Comparison of ENCODE assay signal across 1 cellular context in genomic region chr12:121793836-121794531, GRCh38.
A peak's percentile ranks its signal among the peaks of the same experiment; 100 is the strongest.
TF ChIP-seq lines count a peak whose summit lies in the region.

No MANE protein-coding gene starts in this region.

TF ChIP-seq in K562, 482 proteins besides CTCF, POLR2A, EP300 and RAD21 (continued from another document and continues in another):
- TF ChIP-seq ZBTB40 (IDR thresholded peaks at IDR 0.05) (peak; percentile 41), ZBTB40 (CRISPR knock-in tag; IDR thresholded peaks at IDR 0.05) (no peak), NR4A1 (CRISPR knock-in tag; IDR thresholded peaks at IDR 0.05) (no peak), NR4A1 (tag; IDR thresholded peaks at IDR 0.05) (no peak), STAT5A (IDR thresholded peaks at IDR 0.05; ENCODE audit: borderline replicate concordance, low read length) (no peak), SMAD3 (CRISPR knock-in tag; conservative IDR thresholded peaks at IDR 0.05) (peak; percentile 70; the same call in 1 of the 2 replicates), RREB1 (CRISPR knock-in tag; IDR thresholded peaks at IDR 0.05) (no peak), THAP12 (CRISPR knock-in tag; IDR thresholded peaks at IDR 0.05) (peak; percentile 63; the same call in 1 of the 2 replicates), NFATC3 (IDR thresholded peaks at IDR 0.05) (no peak), TCF7L2 (IDR thresholded peaks at IDR 0.05; ENCODE audit: low read depth, low read length) (no peak), ZNF507 (tag; conservative IDR thresholded peaks at IDR 0.05) (no peak), U2AF1 (optimal IDR thresholded peaks at IDR 0.05; ENCODE audit: low read depth, low read length) (peak; percentile 41), ARID3A (IDR thresholded peaks at IDR 0.05; ENCODE audit: borderline replicate concordance, low read depth, low read length) (no peak), ZBTB9 (CRISPR knock-in tag; IDR thresholded peaks at IDR 0.05) (peak; percentile 50; the same call in 1 of the 2 replicates), HEY1 (CRISPR knock-in tag; IDR thresholded peaks at IDR 0.05; ENCODE audit: borderline replicate concordance) (no peak), ZKSCAN3 (CRISPR knock-in tag; IDR thresholded peaks at IDR 0.05) (no peak), ZNF41 (CRISPR knock-in tag; conservative IDR thresholded peaks at IDR 0.05) (no peak), JUND (IDR thresholded peaks at IDR 0.05; ENCODE audit: borderline replicate concordance, low read depth, low read length) (peak; percentile 70), JUND (tag; IDR thresholded peaks at IDR 0.05; ENCODE audit: borderline replicate concordance, low read depth, low read length) (peak; percentile 12; the same call in 1 of the 3 replicates), ZBED1 (IDR thresholded peaks at IDR 0.05) (no peak; the same call in 1 of the 2 replicates), ZNF76 (CRISPR knock-in tag; IDR thresholded peaks at IDR 0.05; ENCODE audit: borderline replicate concordance) (no peak; the same call in 1 of the 2 replicates), USF2 (CRISPR knock-in tag; IDR thresholded peaks at IDR 0.05) (no peak), NCOA4 (IDR thresholded peaks at IDR 0.05; ENCODE audit: partially characterized antibody) (no peak), TBL1XR1 (IDR thresholded peaks at IDR 0.05; ENCODE audit: low read length in 2 of 2) (peak; percentile 28 to 31; a peak in 1 of 4 replicates), NEUROD1 (IDR thresholded peaks at IDR 0.05; ENCODE audit: borderline replicate concordance, low read depth, low read length, partially characterized antibody) (peak; percentile 82), ZBTB2 (IDR thresholded peaks at IDR 0.05) (peak; percentile 67; the same call in 1 of the 2 replicates), ZNF232 (CRISPR knock-in tag; IDR thresholded peaks at IDR 0.05) (no peak), NR1H2 (CRISPR knock-in tag; IDR thresholded peaks at IDR 0.05) (no peak), CHCHD3 (CRISPR knock-in tag; IDR thresholded peaks at IDR 0.05) (no peak), MTA2 (IDR thresholded peaks at IDR 0.05; ENCODE audit: low read depth) (no peak)
